In genomic region chr17:45270828-45271418, GRCh38 we compare ENCODE assay signal across 8 cellular contexts. TPM values are rescaled to one million over a fixed set of nuclear protein-coding genes. Genes with fewer than 3 reads are reported as not detected.
DNase-seq lines count a peak whose midpoint lies in the region; ATAC-seq and TF ChIP-seq lines count a peak whose summit lies in the region.

No MANE protein-coding gene starts in this region.

- H3K4me3 Mint-ChIP-seq in activated CD8-positive, alpha-beta T cell treated with anti-CD3 and anti-CD28 coated beads for 36 hours, result no peak overlapping the region

- peaks cover 0 to 18% (median 12%) of the 10 kb centered on the region in 4 donors for H3K4me1 ChIP-seq in esophagus muscularis mucosa
- H3K4me1 ChIP-seq in uterus, result no peaks in the 10 kb centered on the region
- H3K4me1 ChIP-seq in tibial artery, result no peaks in the 10 kb centered on the region

- no peak for TF ChIP-seq EP300 in esophagus muscularis mucosa (IDR thresholded peaks at IDR 0.05)

- H3K9me3 ChIP-seq in AG04450 (ENCODE audit: control insufficient read depth, insufficient read depth, low read length), result no peaks in the 10 kb centered on the region
- H3K9me3 ChIP-seq in esophagus muscularis mucosa, result no peaks in the 10 kb centered on the region
- no peaks in the 10 kb centered on the region for H3K9me3 ChIP-seq in uterus
- H3K9me3 ChIP-seq in tibial artery, result no peaks in the 10 kb centered on the region

- H3K36me3 Mint-ChIP-seq in activated CD8-positive, alpha-beta T cell treated with anti-CD3 and anti-CD28 coated beads for 36 hours (ENCODE audit: low read depth), result peaks cover 62% of the 10 kb centered on the region

- CTCF ChIA-PET in AG04450 (lab: Charles Lee), result interaction anchor here (1.5 kb wide), 1 partner anchor 115 kb away, joined by 7 read pairs; no protein-coding TSS in a partner anchor
- CTCF ChIA-PET in activated CD8-positive, alpha-beta T cell treated with anti-CD3 and anti-CD28 coated beads for 36 hours (lab: Charles Lee), result interaction anchor here (0.6 to 13.2 kb wide), 21 partner anchors 11 to 157 kb away, joined by 3 to 270 read pairs (median 4); partner anchors contain the start of gene ACBD4

- peaks cover 74 to 91% (median 81%) of the 10 kb centered on the region in 4 donors for H3K36me3 ChIP-seq in esophagus muscularis mucosa
- H3K36me3 ChIP-seq in uterus, result no peaks in the 10 kb centered on the region
- peaks cover 56 to 87% (median 83%) of the 10 kb centered on the region in 3 donors for H3K36me3 ChIP-seq in tibial artery

- peaks cover 25% of the 10 kb centered on the region for H3K4me1 Mint-ChIP-seq in activated CD8-positive, alpha-beta T cell treated with anti-CD3 and anti-CD28 coated beads for 36 hours (ENCODE audit: low read depth)

- H3K27me3 ChIP-seq in AG04450 (ENCODE audit: control insufficient read depth, insufficient read depth, low read length) (no peaks in the 10 kb centered on the region), esophagus muscularis mucosa (no peaks in the 10 kb centered on the region), uterus (no peaks in the 10 kb centered on the region), tibial artery (no peaks in the 10 kb centered on the region)

- H3K9me3 Mint-ChIP-seq in activated CD8-positive, alpha-beta T cell treated with anti-CD3 and anti-CD28 coated beads for 36 hours, result no peaks in the 10 kb centered on the region

- intact Hi-C loops in activated CD8-positive, alpha-beta T cell treated with anti-CD3 and anti-CD28 coated beads for 36 hours (cut with micrococcal nuclease), result no loop called here
- intact Hi-C loops in esophagus muscularis mucosa (cut with DNase I) (loop anchor here (5.0 kb wide), 1 partner anchor 49 kb away; the partner anchor contains the start of gene FMNL1), uterus (cut with DNase I; ENCODE audit: low total_unique reads) (no loop called here), tibial artery (cut with DNase I; ENCODE audit: low total_unique reads) (no loop called here)

- ATAC-seq in activated CD8-positive, alpha-beta T cell treated with anti-CD3 and anti-CD28 coated beads for 36 hours, result peak; percentile 88

- WGBS in esophagus muscularis mucosa, result 60% methylated on average over 9 of the region's 13 CpGs

- no peak for DNase-seq in AG04450 (ENCODE audit: low read depth, low spot score)
- DNase-seq in HFF-Myc (ENCODE audit: extremely low read depth, low read depth), result no peak
- peak; percentile 75 for DNase-seq in activated CD8-positive, alpha-beta T cell treated with anti-CD3 and anti-CD28 coated beads for 36 hours
- DNase-seq in esophagus muscularis mucosa (ENCODE audit: extremely low spot score), result no peak
- DNase-seq in stimulated activated CD4-positive, alpha-beta T cell treated with anti-CD3 and anti-CD28 coated beads, Interleukin-4, amount 100 ng/mL, for 1 hour, result peak; percentile 64
- no peak for DNase-seq in uterus
- no peak for DNase-seq in putamen (ENCODE audit: low spot score)
- no peak for DNase-seq in tibial artery

- H3K27ac ChIP-seq in AG04450 (ENCODE audit: low read depth, low read length), result no peak overlapping the region
- no peak overlapping the region for H3K27ac ChIP-seq in esophagus muscularis mucosa (replicated peaks in 1 of 4)
- H3K27ac ChIP-seq in uterus, result no peak overlapping the region
- no peak overlapping the region for H3K27ac ChIP-seq in tibial artery

- no peak for TF ChIP-seq POLR2A in esophagus muscularis mucosa (IDR thresholded peaks at IDR 0.05; ENCODE audit: low read depth)
- TF ChIP-seq POLR2A in uterus (IDR thresholded peaks at IDR 0.05), result no peak

- peak overlapping the region; percentile 79 for H3K27ac Mint-ChIP-seq in activated CD8-positive, alpha-beta T cell treated with anti-CD3 and anti-CD28 coated beads for 36 hours

- no peak overlapping the region for H3K4me3 ChIP-seq in AG04450 (ENCODE audit: low read depth, low read length)
- H3K4me3 ChIP-seq in HFF-Myc (replicated peaks; ENCODE audit: low read depth, low read length), result no peak overlapping the region
- no peak overlapping the region for H3K4me3 ChIP-seq in esophagus muscularis mucosa
- H3K4me3 ChIP-seq in uterus, result no peak overlapping the region
- no peak overlapping the region for H3K4me3 ChIP-seq in tibial artery

- peak; percentile 53 for TF ChIP-seq CTCF in AG04450 (IDR thresholded peaks at IDR 0.05; ENCODE audit: low read depth, low read length)
- TF ChIP-seq CTCF in HFF-Myc (IDR thresholded peaks at IDR 0.05; ENCODE audit: low read depth, low read length, missing control alignments), result peak; percentile 78
- peak; percentile 80 for TF ChIP-seq CTCF in activated CD8-positive, alpha-beta T cell treated with anti-CD3 and anti-CD28 coated beads for 36 hours (IDR thresholded peaks at IDR 0.05)
- peak; percentile 35 to 50 (median 36) for TF ChIP-seq CTCF in esophagus muscularis mucosa (IDR thresholded peaks at IDR 0.05)
- peak in 1 of 4 experiments; percentile 24 for TF ChIP-seq CTCF in uterus (IDR thresholded peaks at IDR 0.05)
- peak in 1 of 2 experiments; percentile 21 for TF ChIP-seq CTCF in tibial artery (IDR thresholded peaks at IDR 0.05)

- H3K27me3 Mint-ChIP-seq in activated CD8-positive, alpha-beta T cell treated with anti-CD3 and anti-CD28 coated beads for 36 hours, result no peaks in the 10 kb centered on the region

- POLR2A ChIA-PET in AG04450 (lab: Yijun Ruan, JAX), result no interaction called here
- POLR2A ChIA-PET in activated CD8-positive, alpha-beta T cell treated with anti-CD3 and anti-CD28 coated beads for 36 hours (lab: Charles Lee), result interaction anchor here (0.7 to 1.8 kb wide), 7 partner anchors 12 to 122 kb away, joined by 3 to 5 read pairs (median 3); no protein-coding TSS in a partner anchor

RNA-seq across cellular contexts. Expression of gene SPATA32, which starts 9.0 kb away (rescaled TPM):
- not detected in 2 replicates for polyA plus RNA-seq in AG04450 (2011; rRNA removed)
- 0.13 TPM in 1 of 2 replicates, not detected in the other for polyA minus RNA-seq in AG04450 (2011; rRNA and poly(A)+ RNA removed)
- total RNA-seq in activated CD8-positive, alpha-beta T cell treated with anti-CD3 and anti-CD28 coated beads for 36 hours, result under 1 TPM; 0.27 to 0.63 TPM
- total RNA-seq in esophagus muscularis mucosa (not detected), uterus (not detected)

RNA-seq across cellular contexts. Expression of gene MAP3K14, which starts 45.9 kb away (rescaled TPM):
- polyA plus RNA-seq in AG04450 (2011; rRNA removed), result 4.9 and 6.6 TPM in 2 replicates
- 6.9 and 7.2 TPM in 2 replicates for polyA minus RNA-seq in AG04450 (2011; rRNA and poly(A)+ RNA removed)
- 10 to 100 TPM; 31.6 to 31.9 TPM for total RNA-seq in activated CD8-positive, alpha-beta T cell treated with anti-CD3 and anti-CD28 coated beads for 36 hours
- total RNA-seq in esophagus muscularis mucosa (10 to 100 TPM in 3 of 4 donors, 1 to 10 TPM in 1; 7.8 to 26.5 (median 10.6) TPM), uterus (10 to 100 TPM in 1 of 4 donors, 1 to 10 TPM in 3; 1.0 to 22.1 (median 4.9) TPM)

RNA-seq across cellular contexts. Expression of gene FMNL1, which starts 49.2 kb away (rescaled TPM):
- polyA plus RNA-seq in AG04450 (2011; rRNA removed), result 1.1 and 1.8 TPM in 2 replicates
- 2.6 and 3.2 TPM in 2 replicates for polyA minus RNA-seq in AG04450 (2011; rRNA and poly(A)+ RNA removed)
- total RNA-seq in activated CD8-positive, alpha-beta T cell treated with anti-CD3 and anti-CD28 coated beads for 36 hours, result 100 to 1,000 TPM; 285 to 298 TPM
- total RNA-seq in esophagus muscularis mucosa (10 to 100 TPM; 11.0 to 26.7 (median 19.6) TPM), uterus (10 to 100 TPM in 1 of 4 donors, 1 to 10 TPM in 3; 2.6 to 12.3 (median 3.6) TPM)

Comparison
In these comparisons a context has a peak if more than half of its experiments do, and no peak if none do; other contexts are left out.
1. DNase-seq: peak in activated CD8-positive, alpha-beta T cell treated with anti-CD3 and anti-CD28 coated beads for 36 hours (single experiment) and stimulated activated CD4-positive, alpha-beta T cell treated with anti-CD3 and anti-CD28 coated beads, Interleukin-4, amount 100 ng/mL, for 1 hour (single experiment); none in AG04450 (single experiment), HFF-Myc (single experiment), esophagus muscularis mucosa (single experiment), uterus (0 of 2), putamen (single experiment) and tibial artery (0 of 2).
2. RNA of gene FMNL1, which starts 49.2 kb away (total RNA-seq): 285 to 298 TPM in activated CD8-positive, alpha-beta T cell treated with anti-CD3 and anti-CD28 coated beads for 36 hours; 11.0 to 26.7 TPM in esophagus muscularis mucosa and 2.6 to 12.3 TPM in uterus; every median in the first group is over 10 times any median in the second.